In the genomic region with DNA sequence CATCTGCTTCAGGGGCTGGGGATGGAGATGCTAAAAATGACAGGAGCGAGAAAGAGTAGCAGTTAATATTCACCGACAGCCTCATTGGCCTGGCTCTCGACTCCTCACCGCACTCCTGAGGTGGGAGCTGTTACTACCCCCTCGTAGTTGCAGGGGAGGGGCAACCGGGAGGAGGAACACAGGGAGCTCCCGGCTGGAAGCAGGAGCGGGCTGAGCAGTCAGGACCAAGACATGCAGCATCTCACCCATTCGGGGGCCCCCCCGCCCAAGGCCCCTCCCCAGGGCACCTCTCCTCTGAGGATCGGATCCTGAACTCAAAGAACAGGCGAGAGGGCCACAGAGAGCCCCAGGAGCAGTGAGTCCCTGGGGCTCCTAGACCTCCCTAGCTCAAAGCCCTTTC, we compare ENCODE assay signal across 19 cellular contexts.
"Had no signal": no experiment of that assay in that cellular context is flagged by ENCODE, and none has a peak within 500 bp of the region (broad histone marks: within the 10 kb centered on the region; RNA-seq: fewer than 3 reads in every experiment).

No MANE protein-coding gene starts in this region.

- H3K4me3 Mint-ChIP-seq: activated CD4-positive, alpha-beta T cell treated with anti-CD3 and anti-CD28 coated beads, Interleukin-2, amount 10 ng/mL, durations not matched to agents 24 days and 14 days; activated naive CD8-positive, alpha-beta T cell; naive thymus-derived CD4-positive, alpha-beta T cell; stimulated activated memory B cell treated with anti-CD40 and anti-IgM and Interleukin-4, amounts not matched to agents 10 μg/mL and 1 μg/mL and 100 μg/mL, for 72 hours had no signal

- ATAC-seq: body of pancreas; left lobe of liver; mucosa of descending colon; naive thymus-derived CD4-positive, alpha-beta T cell; stimulated activated memory B cell treated with anti-CD40 and anti-IgM and Interleukin-4, amounts not matched to agents 10 μg/mL and 1 μg/mL and 100 μg/mL, for 72 hours had no signal

- H3K9me3 ChIP-seq: body of pancreas, colonic mucosa, esophagus squamous epithelium, mucosa of descending colon, neutrophil had no signal

- H3K4me1 ChIP-seq: colonic mucosa had no signal

- H3K9me3 Mint-ChIP-seq: activated CD4-positive, alpha-beta T cell treated with anti-CD3 and anti-CD28 coated beads, Interleukin-2, amount 10 ng/mL, durations not matched to agents 24 days and 14 days; stimulated activated memory B cell treated with anti-CD40 and anti-IgM and Interleukin-4, amounts not matched to agents 10 μg/mL and 1 μg/mL and 100 μg/mL, for 72 hours had no signal

- H3K36me3 ChIP-seq: colonic mucosa, esophagus squamous epithelium, neutrophil had no signal

- H3K27ac ChIP-seq: body of pancreas, colonic mucosa, esophagus squamous epithelium, neutrophil had no signal

- H3K27me3 ChIP-seq: colonic mucosa had no signal

- H3K4me3 ChIP-seq: body of pancreas, colonic mucosa, esophagus squamous epithelium, mucosa of descending colon had no signal

- DNase-seq: activated CD4-positive, alpha-beta T cell treated with anti-CD3 and anti-CD28 coated beads, Interleukin-2, amount 10 ng/mL, durations not matched to agents 24 days and 14 days; activated CD4-positive, CD25-positive, alpha-beta regulatory T cell; activated gamma-delta T cell treated with Interleukin-2 at 50 U/mL for 16 hours; amniotic stem cell; body of pancreas; central memory CD4-positive, alpha-beta T cell; colonic mucosa; esophagus squamous epithelium; hypothalamus; mammary epithelial cell; mucosa of descending colon; naive thymus-derived CD4-positive, alpha-beta T cell; stimulated activated CD4-positive, alpha-beta T cell treated with anti-CD3 and anti-CD28 coated beads, Interleukin-2, amount 100 ng/mL, for 48 hours had no signal

- H3K27ac Mint-ChIP-seq: activated CD4-positive, alpha-beta T cell treated with anti-CD3 and anti-CD28 coated beads, Interleukin-2, amount 10 ng/mL, durations not matched to agents 24 days and 14 days; activated naive CD8-positive, alpha-beta T cell; naive thymus-derived CD4-positive, alpha-beta T cell had no signal

- FAIRE-seq: TTC549, urothelium cell line had no signal
